In genomic region chr20:61433816-61434215, GRCh38 we compare ENCODE assay signal across 24 cellular contexts.
"Had no signal": no experiment of that assay in that cellular context is flagged by ENCODE, and none has a peak within 500 bp of the region (broad histone marks: within the 10 kb centered on the region; RNA-seq: fewer than 3 reads in every experiment).

No MANE protein-coding gene starts in this region.

- H3K27ac Mint-ChIP-seq: activated naive CD4-positive, alpha-beta T cell treated with anti-CD3 and anti-CD28 coated beads for 36 hours; activated naive CD8-positive, alpha-beta T cell treated with anti-CD3 and anti-CD28 coated beads for 36 hours; activated T-cell treated with anti-CD3 and anti-CD28 coated beads, Interleukin-2, amount 50 U/mL, for 72 hours; immature natural killer cell; stimulated activated effector memory CD8-positive, alpha-beta T cell treated with anti-CD3 and anti-CD28 coated beads, Interleukin-12 subunit alpha, Interleukin-12 subunit beta, amount 100 ng/mL, for 72 hours; stimulated activated naive CD8-positive, alpha-beta T cell treated with anti-CD3 and anti-CD28 coated beads, Interleukin-15, Interleukin-2, amounts not matched to agents 100 ng/mL and 50 ng/mL, for 24 hours had no signal

- H3K4me1 Mint-ChIP-seq: activated naive CD8-positive, alpha-beta T cell treated with anti-CD3 and anti-CD28 coated beads for 36 hours; immature natural killer cell; naive thymus-derived CD4-positive, alpha-beta T cell; stimulated activated effector memory CD8-positive, alpha-beta T cell treated with anti-CD3 and anti-CD28 coated beads, Interleukin-12 subunit alpha, Interleukin-12 subunit beta, amount 100 ng/mL, for 72 hours had no signal

- H3K9me3 ChIP-seq: adrenal gland, body of pancreas, right lobe of liver, thoracic aorta had no signal

- H3K27me3 ChIP-seq: body of pancreas, cardiac muscle cell, foreskin keratinocyte, right lobe of liver had no signal

- H3K4me3 ChIP-seq: adrenal gland, body of pancreas, cardiac muscle cell, coronary artery, right lobe of liver, thoracic aorta had no signal

- H3K27ac ChIP-seq: adrenal gland, body of pancreas, cardiac muscle cell, coronary artery, foreskin keratinocyte, right lobe of liver, thoracic aorta had no signal

- H3K36me3 Mint-ChIP-seq: activated naive CD8-positive, alpha-beta T cell treated with anti-CD3 and anti-CD28 coated beads for 36 hours; immature natural killer cell; stimulated activated effector memory CD8-positive, alpha-beta T cell treated with anti-CD3 and anti-CD28 coated beads, Interleukin-12 subunit alpha, Interleukin-12 subunit beta, amount 100 ng/mL, for 72 hours had no signal

- H3K4me1 ChIP-seq: adrenal gland, body of pancreas, right lobe of liver had no signal

- DNase-seq: activated CD4-positive, alpha-beta T cell treated with anti-CD3 and anti-CD28 coated beads for 4 hours; activated CD4-positive, alpha-beta T cell treated with anti-CD3 and anti-CD28 coated beads, Interleukin-2, amount 50 U/mL, for 4 hours; activated naive CD4-positive, alpha-beta T cell treated with anti-CD3 and anti-CD28 coated beads for 36 hours; activated naive CD8-positive, alpha-beta T cell treated with anti-CD3 and anti-CD28 coated beads for 36 hours; activated T-cell treated with anti-CD3 and anti-CD28 coated beads for 4 hours; activated T-cell treated with anti-CD3 and anti-CD28 coated beads, Interleukin-2, amount 50 U/mL, for 72 hours; adrenal gland; aorta; body of pancreas; foreskin keratinocyte; immature natural killer cell; kidney; midbrain; naive thymus-derived CD4-positive, alpha-beta T cell; posterior cingulate gyrus; right lobe of liver; stimulated activated CD4-positive, alpha-beta T cell treated with anti-CD3 and anti-CD28 coated beads, Interleukin-4, amount 100 ng/mL, for 24 hours; trophoblast cell had no signal

- H3K4me3 Mint-ChIP-seq: activated naive CD4-positive, alpha-beta T cell treated with anti-CD3 and anti-CD28 coated beads for 36 hours; activated naive CD8-positive, alpha-beta T cell treated with anti-CD3 and anti-CD28 coated beads for 36 hours; activated T-cell treated with anti-CD3 and anti-CD28 coated beads, Interleukin-2, amount 50 U/mL, for 72 hours; immature natural killer cell; naive thymus-derived CD4-positive, alpha-beta T cell; stimulated activated effector memory CD8-positive, alpha-beta T cell treated with anti-CD3 and anti-CD28 coated beads, Interleukin-12 subunit alpha, Interleukin-12 subunit beta, amount 100 ng/mL, for 72 hours; stimulated activated naive CD8-positive, alpha-beta T cell treated with anti-CD3 and anti-CD28 coated beads, Interleukin-15, Interleukin-2, amounts not matched to agents 100 ng/mL and 50 ng/mL, for 24 hours had no signal

- ATAC-seq: activated T-cell treated with anti-CD3 and anti-CD28 coated beads, Interleukin-2, amount 50 U/mL, for 72 hours; body of pancreas; esophagus mucosa; foreskin keratinocyte; naive thymus-derived CD4-positive, alpha-beta T cell; right lobe of liver; stimulated activated effector memory CD8-positive, alpha-beta T cell treated with anti-CD3 and anti-CD28 coated beads, Interleukin-12 subunit alpha, Interleukin-12 subunit beta, amount 100 ng/mL, for 72 hours had no signal

- H3K36me3 ChIP-seq: adrenal gland, cardiac muscle cell, right lobe of liver, thoracic aorta had no signal

- H3K9me3 Mint-ChIP-seq: activated naive CD4-positive, alpha-beta T cell treated with anti-CD3 and anti-CD28 coated beads for 36 hours; activated naive CD8-positive, alpha-beta T cell treated with anti-CD3 and anti-CD28 coated beads for 36 hours; activated T-cell treated with anti-CD3 and anti-CD28 coated beads, Interleukin-2, amount 50 U/mL, for 72 hours; stimulated activated effector memory CD8-positive, alpha-beta T cell treated with anti-CD3 and anti-CD28 coated beads, Interleukin-12 subunit alpha, Interleukin-12 subunit beta, amount 100 ng/mL, for 72 hours; stimulated activated naive CD8-positive, alpha-beta T cell treated with anti-CD3 and anti-CD28 coated beads, Interleukin-15, Interleukin-2, amounts not matched to agents 100 ng/mL and 50 ng/mL, for 24 hours had no signal
